ENCODE assay signal across 8 cellular contexts in genomic region chr18:61606759-61607158, GRCh38.
DNase-seq lines count a peak whose midpoint lies in the region; ATAC-seq and TF ChIP-seq lines count a peak whose summit lies in the region.

No MANE protein-coding gene starts in this region.

- H3K36me3 ChIP-seq in SK-N-SH (replicated peaks in 1 of 2; ENCODE audit: control insufficient read depth in 1 of 2, insufficient read depth in 2 of 2, low read length in 1 of 2) (no peaks in the 10 kb centered on the region), parathyroid adenoma (ENCODE audit: control insufficient read depth, insufficient read depth, low read length) (no peaks in the 10 kb centered on the region)

- H3K4me3 ChIP-seq in SK-N-SH (ENCODE audit: low read depth in 2 of 2, low read length in 1 of 2) = peak overlapping the region in 1 of 2 experiments; percentile 40; a peak in 3 of 4 replicates
- peak overlapping the region; percentile 48 to 53 for H3K4me3 ChIP-seq in foreskin fibroblast (ENCODE audit: low read depth in 1 of 2, low read length in 2 of 2)
- no peak overlapping the region for H3K4me3 ChIP-seq in parathyroid adenoma (ENCODE audit: low read depth, low read length)

- peak; percentile 39 for DNase-seq in GDM1 (lab: John Stamatoyannopoulos, UW)
- DNase-seq in SK-N-SH = no peak
- peak; percentile 93 to 95 for DNase-seq in foreskin fibroblast

- WGBS in SK-N-SH (ENCODE audit: low lambda C conversion rate) = 0% methylated on average over 2 of the region's 5 CpGs

- peak overlapping the region; percentile 33; the same call in 1 of the 2 replicates for H2AFZ ChIP-seq in SK-N-SH (ENCODE audit: low read depth)
- peak overlapping the region; percentile 10 for H2AFZ ChIP-seq in parathyroid adenoma

- peak overlapping the region; percentile 55; the same call in 1 of the 2 replicates for H3K9ac ChIP-seq in SK-N-SH
- no peak overlapping the region for H3K9ac ChIP-seq in parathyroid adenoma

- no peaks in the 10 kb centered on the region for H3K9me2 ChIP-seq in SK-N-SH

- peak in 1 of 2 experiments; percentile 94; a peak in 2 of 4 replicates for TF ChIP-seq EP300 in SK-N-SH (IDR thresholded peaks at IDR 0.05; ENCODE audit: borderline replicate concordance in 1 of 2, low read depth in 1 of 2, low read length in 1 of 2)

- TF ChIP-seq CTCF in SK-N-SH (IDR thresholded peaks at IDR 0.05) = no peak
- no peak for TF ChIP-seq CTCF in foreskin fibroblast (IDR thresholded peaks at IDR 0.05; ENCODE audit: low read depth, low read length)
- no peak for TF ChIP-seq CTCF in parathyroid adenoma (IDR thresholded peaks at IDR 0.05)

- POLR2A ChIA-PET in SK-N-SH (lab: Yijun Ruan, JAX) = interaction anchor here (1.1 kb wide), 1 partner anchor 11 kb away, joined by 3 read pairs; no protein-coding TSS in a partner anchor

- peaks cover 39% of the 10 kb centered on the region for H3F3A ChIP-seq in SK-N-SH (replicated peaks; ENCODE audit: insufficient read depth)

- H3K4me2 ChIP-seq in SK-N-SH = peak overlapping the region; percentile 65
- H3K4me2 ChIP-seq in parathyroid adenoma (ENCODE audit: low read length) = no peak overlapping the region

- H3K9me3 ChIP-seq in SK-N-SH = no peaks in the 10 kb centered on the region
- no peaks in the 10 kb centered on the region for H3K9me3 ChIP-seq in parathyroid adenoma (ENCODE audit: control insufficient read depth, low read length)

- TF ChIP-seq RAD21 in SK-N-SH (IDR thresholded peaks at IDR 0.05; ENCODE audit: low read length) = no peak

- peak overlapping the region; percentile 70 to 92 for H3K27ac ChIP-seq in SK-N-SH (ENCODE audit: low read depth in 2 of 2, low read length in 1 of 2)
- H3K27ac ChIP-seq in parathyroid adenoma = no peak overlapping the region

- H3K27me3 ChIP-seq in SK-N-SH (ENCODE audit: insufficient read depth) = no peaks in the 10 kb centered on the region
- no peaks in the 10 kb centered on the region for H3K27me3 ChIP-seq in parathyroid adenoma (ENCODE audit: control insufficient read depth, insufficient read depth, low read length)

- CTCF ChIA-PET in SK-N-SH (lab: Yijun Ruan, JAX) = interaction anchor here (1.1 to 1.8 kb wide), 2 partner anchors 25 to 286 kb away, joined by 6 to 9 read pairs; partner anchors contain the start of gene RNF152

- H3K79me2 ChIP-seq in SK-N-SH (ENCODE audit: insufficient read depth) (peaks cover 31% of the 10 kb centered on the region; the same call in 1 of the 2 replicates), parathyroid adenoma (no peaks in the 10 kb centered on the region)

- ATAC-seq in HG03520 (IDR thresholded peaks at IDR 0.05; ENCODE audit: unreplicated experiment) (no peak), HG02981 (IDR thresholded peaks at IDR 0.05; ENCODE audit: unreplicated experiment) (no peak), HG02571 (IDR thresholded peaks at IDR 0.05; ENCODE audit: unreplicated experiment) (no peak), HG02763 (IDR thresholded peaks at IDR 0.05; ENCODE audit: unreplicated experiment) (no peak)

- H4K20me1 ChIP-seq in SK-N-SH (ENCODE audit: insufficient read depth) = no peaks in the 10 kb centered on the region

- H3K4me1 ChIP-seq in SK-N-SH (ENCODE audit: control insufficient read depth in 1 of 2, insufficient read depth in 2 of 2, low read depth in 1 of 2, low read length in 1 of 2) = peaks cover 7 to 54% of the 10 kb centered on the region in 2 experiments
- H3K4me1 ChIP-seq in parathyroid adenoma = peaks cover 8% of the 10 kb centered on the region

TF ChIP-seq in SK-N-SH, 30 proteins besides CTCF, POLR2A, EP300 and RAD21:
- peak; percentile 81; the same call in 1 of the 2 replicates for TF ChIP-seq TEAD4 (IDR thresholded peaks at IDR 0.05; ENCODE audit: borderline replicate concordance, insufficient read depth)
- peak; percentile 91 for TF ChIP-seq NFIC (IDR thresholded peaks at IDR 0.05; ENCODE audit: borderline replicate concordance)
- peak; percentile 72 for TF ChIP-seq TCF12 (IDR thresholded peaks at IDR 0.05)
- TF ChIP-seq PBX3 (IDR thresholded peaks at IDR 0.05) = peak; percentile 85
- peak; percentile 36; the same call in 1 of the 2 replicates for TF ChIP-seq GABPA (IDR thresholded peaks at IDR 0.05; ENCODE audit: low read depth)
- TF ChIP-seq JUND (IDR thresholded peaks at IDR 0.05) = peak; percentile 92
- TF ChIP-seq MAX (IDR thresholded peaks at IDR 0.05; ENCODE audit: low read depth) = peak; percentile 73
- TF ChIP-seq SIN3A (IDR thresholded peaks at IDR 0.05; ENCODE audit: borderline replicate concordance, low read depth, low read length) = peak; percentile 58; the same call in 1 of the 2 replicates
- no peak for TF ChIP-seq RCOR1 (IDR thresholded peaks at IDR 0.05; ENCODE audit: low read length)
- TF ChIP-seq ELF1 (IDR thresholded peaks at IDR 0.05) = peak; percentile 40; the same call in 1 of the 2 replicates
- no peak; the same call in 1 of the 2 replicates for TF ChIP-seq TAF1 (IDR thresholded peaks at IDR 0.05; ENCODE audit: borderline replicate concordance, low read depth, low read length)
- no peak for TF ChIP-seq ZBTB33 (IDR thresholded peaks at IDR 0.05; ENCODE audit: borderline replicate concordance, low read depth)
- TF ChIP-seq FOSL2 (IDR thresholded peaks at IDR 0.05; ENCODE audit: borderline replicate concordance, low read depth) = peak; percentile 84
- peak; percentile 63; the same call in 1 of the 2 replicates for TF ChIP-seq RXRA (IDR thresholded peaks at IDR 0.05; ENCODE audit: borderline replicate concordance, low read depth)
- TF ChIP-seq FOXM1 (IDR thresholded peaks at IDR 0.05; ENCODE audit: low read depth) = peak; percentile 85; the same call in 1 of the 2 replicates
- peak; percentile 17; the same call in 1 of the 2 replicates for TF ChIP-seq REST (IDR thresholded peaks at IDR 0.05; ENCODE audit: low read depth, low read length)
- no peak; the same call in 1 of the 2 replicates for TF ChIP-seq POLR2AphosphoS5 (IDR thresholded peaks at IDR 0.05; ENCODE audit: low read depth, low read length)
- TF ChIP-seq MXI1 (IDR thresholded peaks at IDR 0.05; ENCODE audit: low read depth, low read length) = no peak
